Comparison of ENCODE assay signal across 13 cellular contexts in genomic region chr22:18067548-18068341, GRCh38. TPM values are rescaled to one million over a fixed set of nuclear protein-coding genes. Genes with fewer than 3 reads are reported as not detected.
A peak's percentile ranks its signal among the peaks of the same experiment; 100 is the strongest.
DNase-seq lines count a peak whose midpoint lies in the region; ATAC-seq and TF ChIP-seq lines count a peak whose summit lies in the region.
"Had no signal": no experiment of that assay in that cellular context is flagged by ENCODE, and none has a peak within 500 bp of the region (broad histone marks: within the 10 kb centered on the region; RNA-seq: fewer than 3 reads in every experiment).

No MANE protein-coding gene starts in this region.

- H3K27me3 ChIP-seq in psoas muscle (ENCODE audit: insufficient read depth in 3 of 3, low read length in 2 of 3), result no peaks in the 10 kb centered on the region

- H3K36me3 ChIP-seq in psoas muscle (ENCODE audit: insufficient read depth in 1 of 2, low read depth in 1 of 2), result no peaks in the 10 kb centered on the region

- intact Hi-C loops in Right ventricle myocardium inferior (cut with DNase I) (no loop called here), cardiac septum (cut with DNase I) (loop anchor here (5.0 kb wide), 1 partner anchor 35 kb away; no protein-coding TSS in a partner anchor), left cardiac atrium (cut with DNase I) (loop anchor here in 1 of 2 donors (5.0 kb wide), 1 partner anchor 35 kb away; no protein-coding TSS in a partner anchor), psoas muscle (cut with DNase I) (no loop called here), head of caudate nucleus (cut with DNase I) (no loop called here)

- H3K4me3 ChIP-seq in psoas muscle, result no peak overlapping the region

- 44 to 56% (median 45%) methylated on average over 14 of the region's 14 CpGs for WGBS in psoas muscle, 3 donors

- peak overlapping the region; percentile 43 for H3K27ac ChIP-seq in psoas muscle

- peak; percentile 30 for ATAC-seq in Right ventricle myocardium inferior
- peak; percentile 36 to 43 for ATAC-seq in left cardiac atrium
- ATAC-seq in psoas muscle, result peak in 3 of 4 donors; percentile 23 to 52 (median 51)
- no peak for ATAC-seq in stimulated activated naive CD8-positive, alpha-beta T cell treated with anti-CD3 and anti-CD28 coated beads, Interleukin-15, Interleukin-2, amounts not matched to agents 100 U/mL and 50 U/mL, for 24 hours
- no peak for ATAC-seq in GM18511 (IDR thresholded peaks at IDR 0.05; ENCODE audit: unreplicated experiment)
- ATAC-seq: stimulated activated naive CD8-positive, alpha-beta T cell treated with anti-CD3 and anti-CD28 coated beads, Interleukin-15, amount 100 ng/mL, for 72 hours had no signal

- DNase-seq in Right ventricle myocardium inferior (ENCODE audit: missing footprints), result no peak
- no peak for DNase-seq in cardiac septum (ENCODE audit: low spot score)
- no peak for DNase-seq in left cardiac atrium
- no peak for DNase-seq in psoas muscle
- no peak for DNase-seq in stimulated activated naive CD8-positive, alpha-beta T cell treated with anti-CD3 and anti-CD28 coated beads, Interleukin-15, Interleukin-2, amounts not matched to agents 100 U/mL and 50 U/mL, for 24 hours
- no peak for DNase-seq in GM19240 (ENCODE audit: insufficient read length, low spot score)
- no peak for DNase-seq in head of caudate nucleus
- DNase-seq: activated CD4-positive, alpha-beta T cell treated with anti-CD3 and anti-CD28 coated beads, Interleukin-2, amount 50 U/mL, for 1 hour; DMS79; Kasumi-1; NCI-H2171 treated with DMSO at 0.1 percent for 48 hours; stimulated activated naive CD8-positive, alpha-beta T cell treated with anti-CD3 and anti-CD28 coated beads, Interleukin-15, amount 100 ng/mL, for 72 hours had no signal

- peaks cover 20% of the 10 kb centered on the region for H3K4me1 ChIP-seq in psoas muscle

- no peaks in the 10 kb centered on the region for H3K9me3 ChIP-seq in psoas muscle

- no peak for TF ChIP-seq CTCF in psoas muscle (IDR thresholded peaks at IDR 0.05)

RNA-seq across cellular contexts. Expression of gene PEX26, which starts 10.0 kb away (rescaled TPM):
- total RNA-seq in Right ventricle myocardium inferior, result 19.4 TPM
- total RNA-seq in cardiac septum, result 24.9 TPM
- 10 to 100 TPM; 21.6 to 22.5 TPM for total RNA-seq in left cardiac atrium
- total RNA-seq in psoas muscle, result 10 to 100 TPM; 17.6 to 23.4 (median 19.8) TPM
- polyA plus RNA-seq in psoas muscle, result 10 to 100 TPM; 11.2 to 19.0 (median 15.2) TPM

RNA-seq across cellular contexts. Expression of gene TUBA8, which starts 42.9 kb away (rescaled TPM):
- total RNA-seq in Right ventricle myocardium inferior (243 TPM), cardiac septum (84.0 TPM), left cardiac atrium (100 to 1,000 TPM in 1 of 2 donors, 10 to 100 TPM in 1; 98.8 to 200 TPM), psoas muscle (100 to 1,000 TPM in 3 of 4 donors, 10 to 100 TPM in 1; 80.2 to 150 (median 118) TPM)
- 100 to 1,000 TPM in 2 of 3 donors, 10 to 100 TPM in 1; 38.8 to 142 (median 115) TPM for polyA plus RNA-seq in psoas muscle

RNA-seq across cellular contexts. Expression of gene MICAL3, which starts 43.4 kb away (rescaled TPM):
- total RNA-seq in Right ventricle myocardium inferior (85.7 TPM), cardiac septum (126 TPM), left cardiac atrium (10 to 100 TPM; 54.7 to 80.1 TPM), psoas muscle (10 to 100 TPM; 15.5 to 38.3 (median 27.1) TPM)
- 1 to 10 TPM; 2.1 to 6.9 (median 3.5) TPM for polyA plus RNA-seq in psoas muscle

Comparison
In these comparisons a context has a peak if more than half of its experiments do, and no peak if none do; other contexts are left out.
1. ATAC-seq: peak in Right ventricle myocardium inferior (single experiment), left cardiac atrium (2 of 2) and psoas muscle (3 of 4); none in stimulated activated naive CD8-positive, alpha-beta T cell treated with anti-CD3 and anti-CD28 coated beads, Interleukin-15, Interleukin-2, amounts not matched to agents 100 U/mL and 50 U/mL, for 24 hours (single experiment) and GM18511 (single experiment).